15 cellular contexts compared by ENCODE assay signal in genomic region chr9:135165756-135166519, GRCh38.
DNase-seq lines count a peak whose midpoint lies in the region; ATAC-seq and TF ChIP-seq lines count a peak whose summit lies in the region.
"Had no signal": no experiment of that assay in that cellular context is flagged by ENCODE, and none has a peak within 500 bp of the region (broad histone marks: within the 10 kb centered on the region; RNA-seq: fewer than 3 reads in every experiment).

No MANE protein-coding gene starts in this region.

- H3K27me3 ChIP-seq in BLaER1 = no peaks in the 10 kb centered on the region

- no peaks in the 10 kb centered on the region for H3K9me3 ChIP-seq in BLaER1
- H3K9me3 ChIP-seq: SJCRH30 had no signal

- H3K4me1 Mint-ChIP-seq in nephron progenitor cell = no peaks in the 10 kb centered on the region

- H3K27me3 Mint-ChIP-seq in nephron progenitor cell (ENCODE audit: low read depth, poor library complexity) = peaks cover 60% of the 10 kb centered on the region

- peaks cover 7% of the 10 kb centered on the region; the same call in 1 of the 2 replicates for H3K4me1 ChIP-seq in BLaER1
- H3K4me1 ChIP-seq: SJCRH30 had no signal

- no peak overlapping the region for H3K4me3 ChIP-seq in BLaER1
- H3K4me3 ChIP-seq: SJCRH30 had no signal

- 0 out of 2 replicates have a peak overlapping the region, but pooled peaks have one; percentile 7 for H3K4me2 ChIP-seq in BLaER1

- TF ChIP-seq CTCF in nephron progenitor cell (IDR thresholded peaks at IDR 0.05) = no peak

- H3K9ac ChIP-seq in BLaER1 = no peak overlapping the region

- no peaks in the 10 kb centered on the region for H3K9me3 Mint-ChIP-seq in nephron progenitor cell
- H3K9me3 Mint-ChIP-seq: CD8-positive, alpha-beta T cell had no signal

- DNase-seq in SK-N-DZ (ENCODE audit: low spot score) (peak; percentile 84), inferior parietal cortex (ENCODE audit: extremely low spot score) (peak; percentile 51), superior temporal gyrus (ENCODE audit: extremely low spot score) (peak; percentile 46), NCI-H1694 treated with DMSO at 0.1 percent for 48 hours (lab: John Stamatoyannopoulos, UW) (no peak), nephron progenitor cell (no peak)
- DNase-seq: C1 segment of cervical spinal cord; CD8-positive, alpha-beta T cell; KG1; NCI-H1092; NCI-H1436; NCI-H1930; SJCRH30 had no signal

- H3K36me3 ChIP-seq in BLaER1 = no peaks in the 10 kb centered on the region
- H3K36me3 ChIP-seq: SJCRH30 had no signal

- no peaks in the 10 kb centered on the region for H3K36me3 Mint-ChIP-seq in nephron progenitor cell (ENCODE audit: low read depth)
- H3K36me3 Mint-ChIP-seq: CD8-positive, alpha-beta T cell had no signal

- H3K27ac ChIP-seq in BLaER1 = no peak overlapping the region
- H3K27ac ChIP-seq: HL-60, SJCRH30 had no signal

- H3K27ac Mint-ChIP-seq in nephron progenitor cell = no peak overlapping the region
- H3K27ac Mint-ChIP-seq: CD8-positive, alpha-beta T cell had no signal

- peaks cover 4% of the 10 kb centered on the region; the same call in 1 of the 2 replicates for H4K20me1 ChIP-seq in BLaER1

- no peak for ATAC-seq in GM21825 (IDR thresholded peaks at IDR 0.05; ENCODE audit: unreplicated experiment)
- ATAC-seq: CD8-positive, alpha-beta T cell had no signal

- no peak overlapping the region for H3K4me3 Mint-ChIP-seq in nephron progenitor cell
- H3K4me3 Mint-ChIP-seq: CD8-positive, alpha-beta T cell had no signal

Comparison
In these comparisons a context has a peak if more than half of its experiments do, and no peak if none do; other contexts are left out.
1. DNase-seq: peak in SK-N-DZ (single experiment), inferior parietal cortex (single experiment) and superior temporal gyrus (single experiment); none in NCI-H1694 treated with DMSO at 0.1 percent for 48 hours (single experiment) and nephron progenitor cell (single experiment).